8 cellular contexts compared by ENCODE assay signal in genomic region chr11:102564110-102564509, GRCh38. TPM values are rescaled to one million over a fixed set of nuclear protein-coding genes. Genes with fewer than 3 reads are reported as not detected.
DNase-seq lines count a peak whose midpoint lies in the region; ATAC-seq and TF ChIP-seq lines count a peak whose summit lies in the region.

No MANE protein-coding gene starts in this region.

- no peak for TF ChIP-seq CTCF in osteocyte (IDR thresholded peaks at IDR 0.05)

- peaks cover 7% of the 10 kb centered on the region for H3K9me3 Mint-ChIP-seq in osteocyte (ENCODE audit: unreplicated experiment)

- no peaks in the 10 kb centered on the region for H3K36me3 Mint-ChIP-seq in osteocyte (ENCODE audit: unreplicated experiment)

- H3K27ac Mint-ChIP-seq in osteocyte (ENCODE audit: unreplicated experiment) = no peak overlapping the region

- no peaks in the 10 kb centered on the region for H3K27me3 Mint-ChIP-seq in osteocyte (ENCODE audit: unreplicated experiment)

- DNase-seq in EH (ENCODE audit: low read depth) (peak; percentile 73), LHCN-M2 (ENCODE audit: low read depth) (peak; percentile 82), fibroblast of peridontal ligament (ENCODE audit: extremely low read depth) (peak; percentile 74), left lobe of liver (ENCODE audit: low spot score) (no peak), GM19240 (ENCODE audit: insufficient read length, low spot score) (no peak), NCI-H1105 (lab: John Stamatoyannopoulos, UW) (no peak), osteocyte (ENCODE audit: extremely low spot score, unreplicated experiment) (no peak)

- ATAC-seq in GM21723 (IDR thresholded peaks at IDR 0.05; ENCODE audit: unreplicated experiment) (peak; percentile 60), left lobe of liver (no peak)

- no peak overlapping the region for H3K4me3 Mint-ChIP-seq in osteocyte (ENCODE audit: unreplicated experiment)

- H3K4me1 Mint-ChIP-seq in osteocyte (ENCODE audit: unreplicated experiment) = peaks cover 27% of the 10 kb centered on the region

RNA-seq across cellular contexts. Expression of gene MMP7, which starts 33.6 kb away (rescaled TPM):
- total RNA-seq in LHCN-M2 (2014; rRNA removed) (1.3 and 1.4 TPM in 2 replicates), left lobe of liver (1.5 TPM), osteocyte (not detected in 2 replicates)
- polyA plus RNA-seq in LHCN-M2 (2012) = 0.17 TPM

Comparison
In these comparisons a context has a peak if more than half of its experiments do, and no peak if none do; other contexts are left out.
1. DNase-seq: peak in EH (single experiment), LHCN-M2 (single experiment) and fibroblast of peridontal ligament (single experiment); none in left lobe of liver (single experiment), GM19240 (single experiment), NCI-H1105 (single experiment) and osteocyte (single experiment).